ENCODE assay signal across 1 cellular context in the genomic region with DNA sequence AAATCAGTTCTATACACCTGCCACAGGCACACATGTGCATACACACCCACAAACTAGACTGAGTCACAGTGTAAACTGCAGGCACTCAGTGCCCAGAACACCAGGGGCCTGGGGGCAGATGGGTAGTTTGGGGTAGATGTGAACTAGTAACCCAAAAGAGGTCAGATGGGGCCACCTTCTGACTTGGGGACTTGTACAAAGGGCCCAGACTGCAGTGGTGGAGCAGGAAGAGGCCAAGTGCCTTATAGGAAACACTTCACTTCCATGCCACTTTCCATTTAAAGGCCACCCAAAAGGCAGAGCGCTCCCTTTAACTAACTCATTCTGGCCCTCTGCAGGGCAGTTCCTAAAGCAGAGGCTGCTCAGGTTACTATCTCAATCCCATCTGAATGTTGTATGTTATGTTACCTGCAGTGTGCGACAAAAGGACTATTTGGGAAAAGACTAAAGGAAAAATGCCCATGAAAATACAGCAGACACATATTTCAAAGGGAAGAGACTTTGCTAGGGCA.
TF ChIP-seq lines count a peak whose summit lies in the region.

No MANE protein-coding gene starts in this region.

TF ChIP-seq in HCT116, 20 proteins besides CTCF, POLR2A, EP300 and RAD21 (continued from another document):
- TF ChIP-seq YY1 (IDR thresholded peaks at IDR 0.05; ENCODE audit: extremely low read depth, insufficient replicate concordance, low read depth, low read length) (no peak), ZNF274 (IDR thresholded peaks at IDR 0.05; ENCODE audit: low read depth, low read length) (no peak), EZH2phosphoT487 (IDR thresholded peaks at IDR 0.05; ENCODE audit: borderline replicate concordance) (no peak), SIN3A (IDR thresholded peaks at IDR 0.05; ENCODE audit: low read depth) (no peak), TCF7L2 (IDR thresholded peaks at IDR 0.05; ENCODE audit: borderline replicate concordance, extremely low read depth, insufficient read depth, insufficient read length) (no peak), CBX3 (IDR thresholded peaks at IDR 0.05; ENCODE audit: low read depth) (no peak), CEBPB (IDR thresholded peaks at IDR 0.05; ENCODE audit: low read depth) (no peak), ELF1 (IDR thresholded peaks at IDR 0.05; ENCODE audit: borderline replicate concordance, low read depth) (no peak)
- TF ChIP-seq, protein P1, sequence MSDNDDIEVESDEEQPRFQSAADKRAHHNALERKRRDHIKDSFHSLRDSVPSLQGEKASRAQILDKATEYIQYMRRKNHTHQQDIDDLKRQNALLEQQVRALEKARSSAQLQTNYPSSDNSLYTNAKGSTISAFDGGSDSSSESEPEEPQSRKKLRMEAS (IDR thresholded peaks at IDR 0.05), result no peak
- TF ChIP-seq, protein P2, sequence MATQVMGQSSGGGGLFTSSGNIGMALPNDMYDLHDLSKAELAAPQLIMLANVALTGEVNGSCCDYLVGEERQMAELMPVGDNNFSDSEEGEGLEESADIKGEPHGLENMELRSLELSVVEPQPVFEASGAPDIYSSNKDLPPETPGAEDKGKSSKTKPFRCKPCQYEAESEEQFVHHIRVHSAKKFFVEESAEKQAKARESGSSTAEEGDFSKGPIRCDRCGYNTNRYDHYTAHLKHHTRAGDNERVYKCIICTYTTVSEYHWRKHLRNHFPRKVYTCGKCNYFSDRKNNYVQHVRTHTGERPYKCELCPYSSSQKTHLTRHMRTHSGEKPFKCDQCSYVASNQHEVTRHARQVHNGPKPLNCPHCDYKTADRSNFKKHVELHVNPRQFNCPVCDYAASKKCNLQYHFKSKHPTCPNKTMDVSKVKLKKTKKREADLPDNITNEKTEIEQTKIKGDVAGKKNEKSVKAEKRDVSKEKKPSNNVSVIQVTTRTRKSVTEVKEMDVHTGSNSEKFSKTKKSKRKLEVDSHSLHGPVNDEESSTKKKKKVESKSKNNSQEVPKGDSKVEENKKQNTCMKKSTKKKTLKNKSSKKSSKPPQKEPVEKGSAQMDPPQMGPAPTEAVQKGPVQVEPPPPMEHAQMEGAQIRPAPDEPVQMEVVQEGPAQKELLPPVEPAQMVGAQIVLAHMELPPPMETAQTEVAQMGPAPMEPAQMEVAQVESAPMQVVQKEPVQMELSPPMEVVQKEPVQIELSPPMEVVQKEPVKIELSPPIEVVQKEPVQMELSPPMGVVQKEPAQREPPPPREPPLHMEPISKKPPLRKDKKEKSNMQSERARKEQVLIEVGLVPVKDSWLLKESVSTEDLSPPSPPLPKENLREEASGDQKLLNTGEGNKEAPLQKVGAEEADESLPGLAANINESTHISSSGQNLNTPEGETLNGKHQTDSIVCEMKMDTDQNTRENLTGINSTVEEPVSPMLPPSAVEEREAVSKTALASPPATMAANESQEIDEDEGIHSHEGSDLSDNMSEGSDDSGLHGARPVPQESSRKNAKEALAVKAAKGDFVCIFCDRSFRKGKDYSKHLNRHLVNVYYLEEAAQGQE (IDR thresholded peaks at IDR 0.05; ENCODE audit: low read depth), result no peak
- TF ChIP-seq, protein P3, sequence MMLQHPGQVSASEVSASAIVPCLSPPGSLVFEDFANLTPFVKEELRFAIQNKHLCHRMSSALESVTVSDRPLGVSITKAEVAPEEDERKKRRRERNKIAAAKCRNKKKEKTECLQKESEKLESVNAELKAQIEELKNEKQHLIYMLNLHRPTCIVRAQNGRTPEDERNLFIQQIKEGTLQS (IDR thresholded peaks at IDR 0.05), result no peak
